Comparison of ENCODE assay signal across 15 cellular contexts in the genomic region with DNA sequence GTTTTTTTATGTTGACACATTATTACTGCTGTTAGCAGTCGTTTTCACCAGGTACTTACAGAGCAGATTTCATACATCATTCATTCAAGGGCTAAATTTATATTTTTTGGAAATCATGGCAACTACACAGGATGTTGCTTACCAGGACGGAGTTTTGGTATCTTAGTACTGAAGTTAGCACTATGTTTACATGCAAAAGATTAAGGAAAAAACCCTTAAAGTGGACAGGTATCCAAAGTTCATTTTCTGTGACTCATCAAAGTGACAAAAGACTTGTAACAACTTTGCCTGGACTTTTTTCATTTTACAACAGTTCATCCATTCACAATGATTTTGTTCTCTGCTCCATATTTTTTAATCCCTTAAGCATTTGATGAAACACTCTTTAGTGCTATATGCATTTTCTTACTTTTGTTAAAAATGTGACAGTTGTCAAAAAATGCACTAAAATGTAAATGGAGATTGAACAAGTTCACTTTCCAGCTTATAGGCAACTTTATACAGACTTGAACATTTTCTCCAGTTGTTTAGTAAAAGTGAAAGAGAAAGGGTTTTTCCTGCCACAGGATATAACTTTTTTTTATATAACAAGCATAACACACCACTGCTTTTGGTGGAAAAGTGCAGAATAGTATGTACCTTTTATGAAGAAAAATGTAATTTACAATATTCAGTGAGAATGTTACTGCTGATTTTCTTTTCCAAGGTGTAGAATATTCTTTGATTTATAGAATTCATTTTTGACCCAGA.
DNase-seq lines count a peak whose midpoint lies in the region; ATAC-seq, FAIRE-seq and TF ChIP-seq lines count a peak whose summit lies in the region.
"Had no signal": no experiment of that assay in that cellular context is flagged by ENCODE, and none has a peak within 500 bp of the region (broad histone marks: within the 10 kb centered on the region; RNA-seq: fewer than 3 reads in every experiment).

No MANE protein-coding gene starts in this region.

- peaks cover 37% of the 10 kb centered on the region for H3K36me3 Mint-ChIP-seq in CD8-positive, alpha-beta T cell
- peaks cover 55% of the 10 kb centered on the region for H3K36me3 Mint-ChIP-seq in activated CD4-positive, alpha-beta memory T cell treated with anti-CD3 and anti-CD28 coated beads, Interleukin-2, amount 10 ng/mL, durations not matched to agents 7 days and 5 days (ENCODE audit: low read depth)
- H3K36me3 Mint-ChIP-seq in nephron progenitor cell (ENCODE audit: low read depth), result peaks cover 48% of the 10 kb centered on the region

- H3K4me3 ChIP-seq in A549, result no peak overlapping the region
- H3K4me3 ChIP-seq in CD8-positive, alpha-beta T cell (ENCODE audit: low read depth, low read length), result no peak overlapping the region
- H3K4me3 ChIP-seq in hepatocyte, result no peak overlapping the region

- no peaks in the 10 kb centered on the region for H3K27me3 ChIP-seq in CD8-positive, alpha-beta T cell (ENCODE audit: insufficient read depth, low read length)
- H3K27me3 ChIP-seq in hepatocyte, result no peaks in the 10 kb centered on the region
- H3K27me3 ChIP-seq: BE2C, foreskin keratinocyte had no signal

- H2AFZ ChIP-seq in hepatocyte, result no peak overlapping the region

- H3K4me1 ChIP-seq in A549, result peaks cover 6% of the 10 kb centered on the region; the same call in 1 of the 3 replicates
- peaks cover 42% of the 10 kb centered on the region for H3K4me1 ChIP-seq in CD8-positive, alpha-beta T cell (ENCODE audit: insufficient read depth, low read length)
- H3K4me1 ChIP-seq in hepatocyte (ENCODE audit: insufficient read depth), result peaks cover 23% of the 10 kb centered on the region
- H3K4me1 ChIP-seq: BE2C had no signal

- no peak for TF ChIP-seq EP300 in A549 (IDR thresholded peaks at IDR 0.05)

- 55% methylated on average over 2 of the region's 2 CpGs for WGBS in A549 (ENCODE audit: missing lambda C conversion rate)
- 46% methylated on average over 2 of the region's 2 CpGs for WGBS in hepatocyte (ENCODE audit: low lambda C conversion rate, missing lambda C conversion rate)

- peak overlapping the region; percentile 40 for H3K4me3 Mint-ChIP-seq in CD8-positive, alpha-beta T cell
- H3K4me3 Mint-ChIP-seq in activated CD4-positive, alpha-beta memory T cell treated with anti-CD3 and anti-CD28 coated beads, Interleukin-2, amount 10 ng/mL, durations not matched to agents 7 days and 5 days, result no peak overlapping the region
- no peak overlapping the region for H3K4me3 Mint-ChIP-seq in nephron progenitor cell

- no peak for TF ChIP-seq RAD21 in A549 (conservative IDR thresholded peaks at IDR 0.05 in 1 of 2, IDR thresholded peaks at IDR 0.05 in 1 of 2)

- TF ChIP-seq CTCF in A549 (IDR thresholded peaks at IDR 0.05) (no peak), hepatocyte (IDR thresholded peaks at IDR 0.05; ENCODE audit: poor library complexity) (no peak), nephron progenitor cell (IDR thresholded peaks at IDR 0.05) (no peak)
- TF ChIP-seq CTCF in CD8-positive, alpha-beta T cell (IDR thresholded peaks at IDR 0.05), result no peak

- no peaks in the 10 kb centered on the region for H3K9me3 Mint-ChIP-seq in CD8-positive, alpha-beta T cell
- H3K9me3 Mint-ChIP-seq in activated CD4-positive, alpha-beta memory T cell treated with anti-CD3 and anti-CD28 coated beads, Interleukin-2, amount 10 ng/mL, durations not matched to agents 7 days and 5 days, result no peaks in the 10 kb centered on the region
- H3K9me3 Mint-ChIP-seq in nephron progenitor cell, result no peaks in the 10 kb centered on the region

- no peaks in the 10 kb centered on the region for H3K27me3 Mint-ChIP-seq in CD8-positive, alpha-beta T cell (ENCODE audit: low read depth)
- H3K27me3 Mint-ChIP-seq in activated CD4-positive, alpha-beta memory T cell treated with anti-CD3 and anti-CD28 coated beads, Interleukin-2, amount 10 ng/mL, durations not matched to agents 7 days and 5 days, result no peaks in the 10 kb centered on the region
- no peaks in the 10 kb centered on the region for H3K27me3 Mint-ChIP-seq in nephron progenitor cell (ENCODE audit: low read depth, poor library complexity)
- H3K27me3 Mint-ChIP-seq: progenitor cell of endocrine pancreas had no signal

- no peak for FAIRE-seq in A549 (lab: Jason Lieb, UNC)
- FAIRE-seq: GM12891 had no signal

- no peak for TF ChIP-seq POLR2A in A549 (IDR thresholded peaks at IDR 0.05; ENCODE audit: low read length)

- no peak for DNase-seq in A549 (ENCODE audit: low read depth in 1 of 2, low spot score in 1 of 2)
- DNase-seq in CD8-positive, alpha-beta T cell, result no peak
- DNase-seq in activated CD4-positive, alpha-beta memory T cell treated with anti-CD3 and anti-CD28 coated beads, Interleukin-2, amount 10 ng/mL, durations not matched to agents 7 days and 5 days, result no peak
- peak; percentile 19 for DNase-seq in hepatocyte (ENCODE audit: low spot score)
- DNase-seq in nephron progenitor cell, result no peak
- no peak for DNase-seq in DMS53 (lab: John Stamatoyannopoulos, UW)
- DNase-seq: activated CD4-positive, alpha-beta T cell treated with anti-CD3 and anti-CD28 coated beads for 1 hour; activated effector memory CD4-positive, alpha-beta T cell treated with anti-CD3 and anti-CD28 coated beads, Interleukin-2, amount 50 U/mL, for 16 hours; BE2C; EL; foreskin keratinocyte had no signal

- no peaks in the 10 kb centered on the region for H3K36me3 ChIP-seq in CD8-positive, alpha-beta T cell (ENCODE audit: insufficient read depth, low read length)
- no peaks in the 10 kb centered on the region for H3K36me3 ChIP-seq in hepatocyte (replicated peaks; ENCODE audit: insufficient read depth, low read depth)
- H3K36me3 ChIP-seq: BE2C had no signal

- intact Hi-C loops in CD8-positive, alpha-beta T cell (cut with DNase I, micrococcal nuclease), result loop anchor here (5.0 to 10.0 kb wide), 3 partner anchors 85 to 478 kb away; no protein-coding TSS in a partner anchor

- no peak overlapping the region for H3K27ac ChIP-seq in A549
- no peak overlapping the region for H3K27ac ChIP-seq in CD8-positive, alpha-beta T cell (ENCODE audit: low read depth, low read length)
- peak overlapping the region; percentile 25 for H3K27ac ChIP-seq in hepatocyte
- H3K27ac ChIP-seq: foreskin keratinocyte had no signal

- ATAC-seq in A549 (no peak), GM19328 (IDR thresholded peaks at IDR 0.05; ENCODE audit: unreplicated experiment) (no peak), GM21825 (IDR thresholded peaks at IDR 0.05; ENCODE audit: unreplicated experiment) (no peak)
- ATAC-seq in CD8-positive, alpha-beta T cell, result peak; percentile 31
- ATAC-seq: foreskin keratinocyte had no signal

- H3K27ac Mint-ChIP-seq in CD8-positive, alpha-beta T cell, result peak overlapping the region; percentile 45
- H3K27ac Mint-ChIP-seq in activated CD4-positive, alpha-beta memory T cell treated with anti-CD3 and anti-CD28 coated beads, Interleukin-2, amount 10 ng/mL, durations not matched to agents 7 days and 5 days, result peak overlapping the region; percentile 74
- no peak overlapping the region for H3K27ac Mint-ChIP-seq in nephron progenitor cell
- H3K27ac Mint-ChIP-seq: progenitor cell of endocrine pancreas had no signal

- H3K79me2 ChIP-seq in hepatocyte, result no peaks in the 10 kb centered on the region

- no peaks in the 10 kb centered on the region for H3K9me2 ChIP-seq in hepatocyte (replicated peaks; ENCODE audit: insufficient read depth)

- no peaks in the 10 kb centered on the region for H3K9me3 ChIP-seq in A549
- H3K9me3 ChIP-seq in CD8-positive, alpha-beta T cell (ENCODE audit: low read length), result no peaks in the 10 kb centered on the region
- no peaks in the 10 kb centered on the region for H3K9me3 ChIP-seq in hepatocyte (ENCODE audit: low read depth)
- H3K9me3 ChIP-seq: BE2C had no signal

- H3K4me2 ChIP-seq in A549, result no peak overlapping the region
- no peak overlapping the region for H3K4me2 ChIP-seq in hepatocyte

- POLR2A ChIA-PET in A549 (lab: Yijun Ruan, JAX), result no interaction called here
- POLR2A ChIA-PET in CD8-positive, alpha-beta T cell (lab: Charles Lee), result interaction anchor here (1.7 kb wide), 1 partner anchor 106 kb away, joined by 3 read pairs; no protein-coding TSS in a partner anchor
- POLR2A ChIA-PET in activated CD4-positive, alpha-beta memory T cell treated with anti-CD3 and anti-CD28 coated beads, Interleukin-2, amount 10 ng/mL, durations not matched to agents 7 days and 5 days (lab: Charles Lee), result interaction anchor here (0.6 to 2.3 kb wide), 2 partner anchors 104 to 276 kb away, joined by 3 to 10 read pairs; partner anchors contain the start of gene STT3B

- peaks cover 44% of the 10 kb centered on the region for H3K4me1 Mint-ChIP-seq in CD8-positive, alpha-beta T cell (ENCODE audit: low read depth)
- peaks cover 35% of the 10 kb centered on the region for H3K4me1 Mint-ChIP-seq in activated CD4-positive, alpha-beta memory T cell treated with anti-CD3 and anti-CD28 coated beads, Interleukin-2, amount 10 ng/mL, durations not matched to agents 7 days and 5 days
- H3K4me1 Mint-ChIP-seq in nephron progenitor cell, result no peaks in the 10 kb centered on the region

- H4K20me1 ChIP-seq in hepatocyte (ENCODE audit: insufficient read depth, poor library complexity, severe bottlenecking), result no peaks in the 10 kb centered on the region

- CTCF ChIA-PET in A549 (lab: Yijun Ruan, JAX), result no interaction called here
- CTCF ChIA-PET in CD8-positive, alpha-beta T cell (lab: Charles Lee), result interaction anchor here (0.7 kb wide), 1 partner anchor 166 kb away, joined by 3 read pairs; no protein-coding TSS in a partner anchor
- CTCF ChIA-PET in activated CD4-positive, alpha-beta memory T cell treated with anti-CD3 and anti-CD28 coated beads, Interleukin-2, amount 10 ng/mL, durations not matched to agents 7 days and 5 days (lab: Charles Lee), result interaction anchor here (1.4 kb wide), 1 partner anchor 104 kb away, joined by 4 read pairs; the partner anchor contains the start of gene STT3B

TF ChIP-seq in A549, 52 proteins besides CTCF, POLR2A, EP300 and RAD21:
- TF ChIP-seq BCL3 (IDR thresholded peaks at IDR 0.05), result no peak
- TF ChIP-seq PHF8 (IDR thresholded peaks at IDR 0.05; ENCODE audit: borderline replicate concordance, low read depth), result no peak
- TF ChIP-seq MAFK (IDR thresholded peaks at IDR 0.05; ENCODE audit: partially characterized antibody), result no peak
- TF ChIP-seq POLR2AphosphoS2 (conservative IDR thresholded peaks at IDR 0.05; ENCODE audit: low read length), result no peak
- TF ChIP-seq FOSL2 (IDR thresholded peaks at IDR 0.05), result no peak
- peak; percentile 19; the same call in 1 of the 2 replicates for TF ChIP-seq FOSL2 (CRISPR knock-in tag; IDR thresholded peaks at IDR 0.05)
- no peak for TF ChIP-seq CHD2 (IDR thresholded peaks at IDR 0.05; ENCODE audit: low read length, partially characterized antibody)
